ENCODE assay signal across 6 cellular contexts in the genomic region with DNA sequence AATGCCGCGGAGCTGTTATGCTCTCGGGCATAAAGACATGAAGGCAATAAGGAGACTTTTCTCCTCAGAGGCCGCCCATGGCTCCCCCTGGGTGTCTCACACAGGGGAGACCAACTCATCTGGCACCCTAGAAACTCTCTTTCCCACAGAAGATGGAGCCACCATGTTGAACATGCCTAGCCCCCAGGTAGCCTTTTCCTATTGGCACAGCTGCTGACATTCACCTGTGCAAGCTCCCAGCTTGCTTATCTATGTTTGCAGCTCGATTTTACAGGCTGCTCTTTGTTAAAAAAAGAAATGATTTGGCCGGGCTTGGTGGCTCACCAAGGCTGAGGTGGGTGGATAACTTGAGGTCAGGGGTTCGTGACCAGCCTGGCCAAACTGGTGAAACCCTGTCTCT. TPM values are rescaled to one million over a fixed set of nuclear protein-coding genes. Genes with fewer than 3 reads are reported as not detected.
"Had no signal": no experiment of that assay in that cellular context is flagged by ENCODE, and none has a peak within 500 bp of the region (broad histone marks: within the 10 kb centered on the region; RNA-seq: fewer than 3 reads in every experiment).

No MANE protein-coding gene starts in this region.

RNA-seq across cellular contexts. Expression of a gene that starts 23.6 kb away (rescaled TPM):
- total RNA-seq: activated B cell treated with CpG ODN at 0.5 μM for 24 hours; activated CD4-positive, alpha-beta memory T cell treated with anti-CD3 and anti-CD28 coated beads for 36 hours; activated naive CD4-positive, alpha-beta T cell treated with anti-CD3 and anti-CD28 coated beads for 36 hours; activated naive CD4-positive, alpha-beta T cell treated with anti-CD3 and anti-CD28 coated beads, Interleukin-2, amount 50 U/mL, for 72 hours; activated T-helper 1 cell treated with anti-CD3 and anti-CD28 coated beads, Interleukin-12 subunit alpha, Interleukin-12 subunit beta, Interleukin-2, Interleukin-4 antibody, amounts not matched to agents 30 ng/mL and 10 ng/mL and 1 ng/mL, durations not matched to agents 14 hours and 24 hours and 36 hours; NCI-H460 had no signal
